8 cellular contexts compared by ENCODE assay signal in the genomic region with DNA sequence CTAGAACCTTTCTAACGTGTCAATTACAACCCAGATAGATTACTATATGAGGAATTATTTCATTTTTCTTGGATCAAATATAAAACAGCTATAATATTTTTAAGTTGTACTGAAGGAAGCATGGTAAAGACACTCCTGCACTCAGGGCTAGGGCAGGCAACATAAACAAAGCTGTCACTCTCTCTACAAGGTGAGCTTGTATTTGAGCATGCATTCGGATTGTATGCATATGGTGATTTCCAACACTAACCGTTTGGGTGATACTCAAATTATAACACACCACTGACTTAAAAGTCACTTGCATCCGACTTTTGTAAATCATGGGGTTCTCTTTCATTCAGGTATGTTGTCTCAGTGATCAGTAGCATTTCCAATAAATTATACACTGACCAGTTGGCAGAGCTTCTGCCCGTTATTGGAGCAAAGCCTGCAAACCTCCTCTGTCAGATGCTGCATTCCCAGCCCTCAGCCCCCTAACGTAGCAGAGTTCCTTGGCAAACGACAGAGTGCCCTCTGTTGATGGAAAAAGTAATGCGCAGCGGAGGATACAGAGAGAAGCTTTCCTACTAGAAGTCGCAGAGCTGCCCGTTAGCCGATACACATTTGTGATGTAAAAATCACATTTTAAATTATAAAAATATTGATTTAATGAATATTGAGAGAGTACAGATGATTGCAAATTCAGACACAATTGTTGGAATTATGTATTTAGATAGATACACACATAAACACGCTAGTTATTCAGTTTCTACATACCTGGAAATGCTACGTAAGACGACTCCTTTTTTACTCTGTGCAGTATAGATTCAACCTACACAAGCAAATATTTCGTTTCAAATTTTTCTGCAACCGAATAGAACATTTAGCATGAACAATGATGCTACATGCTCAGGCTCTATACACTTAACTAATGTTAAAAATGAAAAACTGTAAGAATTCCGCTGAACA.
DNase-seq lines count a peak whose midpoint lies in the region; ATAC-seq and TF ChIP-seq lines count a peak whose summit lies in the region.

No MANE protein-coding gene starts in this region.

- H4K20me1 ChIP-seq in osteoblast (ENCODE audit: insufficient read depth, low read length) = no peaks in the 10 kb centered on the region

- H3K36me3 ChIP-seq in osteoblast (ENCODE audit: insufficient read depth, low read length) (no peaks in the 10 kb centered on the region), uterus (no peaks in the 10 kb centered on the region)

- ATAC-seq in GM19395 (IDR thresholded peaks at IDR 0.05; ENCODE audit: unreplicated experiment) = no peak

- H3K79me2 ChIP-seq in osteoblast (ENCODE audit: insufficient read depth, low read length) = no peaks in the 10 kb centered on the region

- H2AFZ ChIP-seq in osteoblast (ENCODE audit: low read length) = no peak overlapping the region

- H3K27ac ChIP-seq in osteoblast (ENCODE audit: low read depth, low read length) = no peak overlapping the region
- no peak overlapping the region for H3K27ac ChIP-seq in uterus

- H3K9me3 ChIP-seq in osteoblast (ENCODE audit: low read depth, low read length) (no peaks in the 10 kb centered on the region), uterus (no peaks in the 10 kb centered on the region)

- intact Hi-C loops in uterus (cut with DNase I; ENCODE audit: low total_unique reads) = no loop called here

- peaks cover 16% of the 10 kb centered on the region for H3K27me3 ChIP-seq in osteoblast (ENCODE audit: insufficient read depth, low read length)
- peaks cover 0 to 26% of the 10 kb centered on the region in 2 donors for H3K27me3 ChIP-seq in uterus

- H3K4me3 ChIP-seq in fibroblast of villous mesenchyme (ENCODE audit: low read depth, low read length) (no peak overlapping the region), osteoblast (ENCODE audit: insufficient read depth, low read length) (no peak overlapping the region), uterus (no peak overlapping the region)

- DNase-seq in GM03348 (ENCODE audit: low spot score) = peak; percentile 51
- peak; percentile 27 for DNase-seq in HK-2 (ENCODE audit: unreplicated experiment)
- DNase-seq in NCI-H69 (lab: John Stamatoyannopoulos, UW) = peak; percentile 99
- DNase-seq in activated CD8-positive, alpha-beta memory T cell treated with anti-CD3 and anti-CD28 coated beads, Interleukin-2, amount 50 U/mL, for 48 hours = peak; percentile 56
- DNase-seq in fibroblast of villous mesenchyme (ENCODE audit: low read depth) = peak; percentile 27
- peak; percentile 1 for DNase-seq in osteoblast (ENCODE audit: insufficient read length, low spot score, missing footprints)
- no peak for DNase-seq in uterus

- no peak for TF ChIP-seq POLR2A in uterus (IDR thresholded peaks at IDR 0.05)

- H3K4me1 ChIP-seq in osteoblast (ENCODE audit: insufficient read depth, low read length) (no peaks in the 10 kb centered on the region), uterus (no peaks in the 10 kb centered on the region)

- peak; percentile 53 for TF ChIP-seq CTCF in fibroblast of villous mesenchyme (IDR thresholded peaks at IDR 0.05; ENCODE audit: insufficient read depth, low read depth, low read length)
- peak; percentile 51 for TF ChIP-seq CTCF in osteoblast (IDR thresholded peaks at IDR 0.05; ENCODE audit: extremely low read depth, low read depth, low read length)
- peak in 1 of 4 experiments; percentile 22 for TF ChIP-seq CTCF in uterus (IDR thresholded peaks at IDR 0.05)

- no peak overlapping the region for H3K4me2 ChIP-seq in osteoblast (ENCODE audit: insufficient read depth, low read length)

Comparison
In these comparisons a context has a peak if more than half of its experiments do, and no peak if none do; other contexts are left out.
1. DNase-seq: peak in GM03348 (single experiment), HK-2 (single experiment), NCI-H69 (single experiment), activated CD8-positive, alpha-beta memory T cell treated with anti-CD3 and anti-CD28 coated beads, Interleukin-2, amount 50 U/mL, for 48 hours (single experiment), fibroblast of villous mesenchyme (single experiment) and osteoblast (single experiment); none in uterus (0 of 2).